Comparison of ENCODE assay signal across 21 cellular contexts in the genomic region with DNA sequence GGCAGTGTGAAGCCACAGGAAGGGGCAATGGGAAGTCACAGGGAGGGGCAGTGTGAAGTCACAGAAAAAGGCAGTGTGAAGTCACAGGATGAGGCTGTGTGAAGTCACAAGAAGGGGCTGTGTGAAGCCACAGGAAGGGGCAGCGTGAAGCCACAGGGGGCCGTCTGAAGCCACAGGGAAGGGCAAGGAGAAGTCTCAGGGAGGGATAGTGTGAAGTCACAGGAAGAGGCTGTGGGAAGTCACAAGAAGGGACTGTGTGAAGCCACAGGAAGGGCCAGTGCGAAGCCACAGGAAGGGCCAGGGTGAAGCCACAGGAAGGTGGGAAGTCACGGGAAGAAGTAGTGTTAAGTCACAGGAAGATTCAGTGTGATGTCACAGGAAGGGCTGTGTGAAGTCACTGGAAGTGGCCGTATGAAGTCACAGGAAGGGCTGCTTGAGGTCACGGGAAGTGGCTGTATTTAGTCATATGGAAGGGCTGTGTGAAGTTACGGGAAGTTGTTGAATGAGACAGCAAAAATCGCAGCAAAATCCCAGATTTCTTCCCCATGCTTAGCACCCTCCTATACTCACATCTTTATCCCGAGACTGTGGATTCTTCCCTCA. TPM values are rescaled to one million over a fixed set of nuclear protein-coding genes. Genes with fewer than 3 reads are reported as not detected.
DNase-seq lines count a peak whose midpoint lies in the region; ATAC-seq and TF ChIP-seq lines count a peak whose summit lies in the region.
"Had no signal": no experiment of that assay in that cellular context is flagged by ENCODE, and none has a peak within 500 bp of the region (broad histone marks: within the 10 kb centered on the region; RNA-seq: fewer than 3 reads in every experiment).

No MANE protein-coding gene starts in this region.

- H2BK15ac ChIP-seq in mesendoderm (replicated peaks; ENCODE audit: low read depth): no peak overlapping the region

- no peak overlapping the region for H2BK120ac ChIP-seq in mesendoderm (ENCODE audit: low read depth, low read length)

- H3K36me3 Mint-ChIP-seq in natural killer cell (no peaks in the 10 kb centered on the region), WTC11 (peaks cover 4% of the 10 kb centered on the region; the same call in 1 of the 2 replicates)
- H3K36me3 Mint-ChIP-seq in natural killer cell treated with Interleukin-12 subunit alpha and Interleukin-12 subunit beta and Interleukin-15 and Interleukin-18, amount 100 ng/mL, for 72 hours: peaks cover 4% of the 10 kb centered on the region

- H3K27ac ChIP-seq in mesendoderm (ENCODE audit: low read depth, low read length): no peak overlapping the region
- H3K27ac ChIP-seq: Peyer's patch, SJCRH30 had no signal

- no peaks in the 10 kb centered on the region for H3K4me1 ChIP-seq in mesendoderm (ENCODE audit: control insufficient read depth, low read depth, low read length)
- H3K4me1 ChIP-seq: Peyer's patch, SJCRH30 had no signal

- H4K8ac ChIP-seq in mesendoderm (ENCODE audit: low read depth, low read length): no peak overlapping the region

- H3K27ac Mint-ChIP-seq in natural killer cell: no peak overlapping the region
- H3K27ac Mint-ChIP-seq in natural killer cell treated with Interleukin-12 subunit alpha and Interleukin-12 subunit beta and Interleukin-15 and Interleukin-18, amount 100 ng/mL, for 72 hours: no peak overlapping the region
- no peak overlapping the region for H3K27ac Mint-ChIP-seq in WTC11
- H3K27ac Mint-ChIP-seq: CD4-positive, alpha-beta T cell; IgD-negative memory B cell had no signal

- H3K4me3 Mint-ChIP-seq in natural killer cell (no peak overlapping the region), WTC11 (no peak overlapping the region)
- H3K4me3 Mint-ChIP-seq in natural killer cell treated with Interleukin-12 subunit alpha and Interleukin-12 subunit beta and Interleukin-15 and Interleukin-18, amount 100 ng/mL, for 72 hours: no peak overlapping the region
- H3K4me3 Mint-ChIP-seq: CD4-positive, alpha-beta T cell; IgD-negative memory B cell had no signal

- H3K9ac ChIP-seq in mesendoderm (ENCODE audit: low read length): no peak overlapping the region

- intact Hi-C loops in natural killer cell (cut with micrococcal nuclease): no loop called here

- H3K56ac ChIP-seq in mesendoderm (ENCODE audit: low read length): no peak overlapping the region

- no peaks in the 10 kb centered on the region for H3K79me2 ChIP-seq in mesendoderm (ENCODE audit: control insufficient read depth, insufficient read depth, low read length)

- H3K79me1 ChIP-seq in mesendoderm (ENCODE audit: low read length): no peaks in the 10 kb centered on the region

- CTCF ChIA-PET in WTC11 (lab: Charles Lee): no interaction called here

- WGBS in mesendoderm (ENCODE audit: extremely low coverage, insufficient coverage, low lambda C conversion rate): no CpG with 5 or more reads among the region's 9 CpGs

- peaks cover 25 to 35% of the 10 kb centered on the region in 2 donors for H3K4me1 Mint-ChIP-seq in natural killer cell
- peaks cover 14 to 19% of the 10 kb centered on the region in 2 donors for H3K4me1 Mint-ChIP-seq in natural killer cell treated with Interleukin-12 subunit alpha and Interleukin-12 subunit beta and Interleukin-15 and Interleukin-18, amount 100 ng/mL, for 72 hours (ENCODE audit: low read depth in 2 of 2)
- no peaks in the 10 kb centered on the region for H3K4me1 Mint-ChIP-seq in WTC11

- H3K9me3 Mint-ChIP-seq in natural killer cell (no peaks in the 10 kb centered on the region), WTC11 (peaks cover 15% of the 10 kb centered on the region)
- H3K9me3 Mint-ChIP-seq in natural killer cell treated with Interleukin-12 subunit alpha and Interleukin-12 subunit beta and Interleukin-15 and Interleukin-18, amount 100 ng/mL, for 72 hours: no peaks in the 10 kb centered on the region
- H3K9me3 Mint-ChIP-seq: CD4-positive, alpha-beta T cell had no signal

- H3K4me3 ChIP-seq in mesendoderm (ENCODE audit: low read length): no peak overlapping the region
- H3K4me3 ChIP-seq: Peyer's patch, SJCRH30 had no signal

- H3K18ac ChIP-seq in mesendoderm (ENCODE audit: low read length): no peak overlapping the region

- no peaks in the 10 kb centered on the region for H3K27me3 Mint-ChIP-seq in natural killer cell (ENCODE audit: low read depth in 2 of 2)
- no peaks in the 10 kb centered on the region for H3K27me3 Mint-ChIP-seq in natural killer cell treated with Interleukin-12 subunit alpha and Interleukin-12 subunit beta and Interleukin-15 and Interleukin-18, amount 100 ng/mL, for 72 hours
- no peaks in the 10 kb centered on the region for H3K27me3 Mint-ChIP-seq in WTC11 (ENCODE audit: low read depth)
- H3K27me3 Mint-ChIP-seq: CD4-positive, alpha-beta T cell had no signal

- H4K5ac ChIP-seq in mesendoderm (ENCODE audit: low read length): no peak overlapping the region

- peak; percentile 13 to 28 (median 26) for ATAC-seq in natural killer cell
- ATAC-seq in natural killer cell treated with Interleukin-12 subunit alpha and Interleukin-12 subunit beta and Interleukin-15 and Interleukin-18, amount 100 ng/mL, for 72 hours: no peak
- no peak for ATAC-seq in WTC11
- ATAC-seq in GM19351 (IDR thresholded peaks at IDR 0.05; ENCODE audit: unreplicated experiment): no peak

- H2AK5ac ChIP-seq in mesendoderm (ENCODE audit: low read length): no peak overlapping the region

- no peak overlapping the region for H3K23ac ChIP-seq in mesendoderm (ENCODE audit: low read length)

- DNase-seq in natural killer cell (peak; percentile 50), WTC11 (ENCODE audit: low spot score) (no peak), mesendoderm (peak; percentile 19), dermis blood vessel endothelial cell (no peak), DMS114 treated with DMSO at 0.1 percent for 48 hours (lab: John Stamatoyannopoulos, UW; ENCODE audit: unreplicated experiment) (no peak)
- DNase-seq in natural killer cell treated with Interleukin-12 subunit alpha and Interleukin-12 subunit beta and Interleukin-15 and Interleukin-18, amount 100 ng/mL, for 72 hours (ENCODE audit: low spot score): no peak
- DNase-seq: CD4-positive, alpha-beta T cell; GDM1; Karpas-422; MV-4-11; NCI-H1105 treated with DMSO at 0.1 percent for 48 hours; NCI-H1694; NCI-H2081; NCI-H2171; NCI-H524 treated with DMSO at 0.1 percent for 48 hours; NCI-H82; Peyer's patch; SJCRH30 had no signal

- no peak for TF ChIP-seq CTCF in natural killer cell (IDR thresholded peaks at IDR 0.05)
- no peak for TF ChIP-seq CTCF in WTC11 (IDR thresholded peaks at IDR 0.05)

- H2BK5ac ChIP-seq in mesendoderm (ENCODE audit: low read length): no peak overlapping the region

- no peaks in the 10 kb centered on the region for H3K27me3 ChIP-seq in mesendoderm (ENCODE audit: insufficient read depth, low read length, poor library complexity)
- H3K27me3 ChIP-seq: Peyer's patch, SJCRH30 had no signal

- no peak overlapping the region for H3K4ac ChIP-seq in mesendoderm (ENCODE audit: low read depth, low read length)

- H3K4me2 ChIP-seq in mesendoderm (ENCODE audit: low read length): no peak overlapping the region

- POLR2A ChIA-PET in WTC11 (lab: Charles Lee): no interaction called here

- no peaks in the 10 kb centered on the region for H3K36me3 ChIP-seq in mesendoderm (ENCODE audit: control insufficient read depth, insufficient read depth, low read length)
- H3K36me3 ChIP-seq: Peyer's patch, SJCRH30 had no signal

TF ChIP-seq in WTC11, 78 proteins besides CTCF, POLR2A, EP300 and RAD21:
- peak; percentile 27; the same call in 1 of the 2 replicates for TF ChIP-seq ZBTB21 (CRISPR knock-in tag; IDR thresholded peaks at IDR 0.05; ENCODE audit: borderline replicate concordance)
- TF ChIP-seq, protein P1, sequence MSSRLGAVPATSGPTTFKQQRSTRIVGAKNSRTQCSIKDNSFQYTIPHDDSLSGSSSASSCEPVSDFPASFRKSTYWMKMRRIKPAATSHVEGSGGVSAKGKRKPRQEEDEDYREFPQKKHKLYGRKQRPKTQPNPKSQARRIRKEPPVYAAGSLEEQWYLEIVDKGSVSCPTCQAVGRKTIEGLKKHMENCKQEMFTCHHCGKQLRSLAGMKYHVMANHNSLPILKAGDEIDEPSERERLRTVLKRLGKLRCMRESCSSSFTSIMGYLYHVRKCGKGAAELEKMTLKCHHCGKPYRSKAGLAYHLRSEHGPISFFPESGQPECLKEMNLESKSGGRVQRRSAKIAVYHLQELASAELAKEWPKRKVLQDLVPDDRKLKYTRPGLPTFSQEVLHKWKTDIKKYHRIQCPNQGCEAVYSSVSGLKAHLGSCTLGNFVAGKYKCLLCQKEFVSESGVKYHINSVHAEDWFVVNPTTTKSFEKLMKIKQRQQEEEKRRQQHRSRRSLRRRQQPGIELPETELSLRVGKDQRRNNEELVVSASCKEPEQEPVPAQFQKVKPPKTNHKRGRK (CRISPR knock-in tag; IDR thresholded peaks at IDR 0.05; ENCODE audit: borderline replicate concordance): no peak

RNA-seq across cellular contexts. Expression of a gene that starts 38.6 kb away (rescaled TPM):
- total RNA-seq in natural killer cell (under 1 TPM in 2 of 3 donors, not detected in 1; 0.12 to 0.34 TPM), WTC11 (2021) (7.1 to 9.6 TPM (median 7.7 TPM) in 3 replicates), dermis blood vessel endothelial cell (0.09 TPM in 1 of 2 replicates, not detected in the other)
- total RNA-seq in natural killer cell treated with Interleukin-12 subunit alpha and Interleukin-12 subunit beta and Interleukin-15 and Interleukin-18, amount 100 ng/mL, for 72 hours: under 1 TPM in 1 of 2 donors, not detected in 1; 0.29 TPM
- polyA plus RNA-seq in mesendoderm (2013, experiment 1 of 2): 1.3 TPM
- polyA plus RNA-seq in mesendoderm (2013, experiment 2 of 2): 0.97 TPM
- total RNA-seq: OCI-LY7, SJCRH30 had no signal
- polyA plus RNA-seq: IgD-negative memory B cell had no signal

Comparison
In these comparisons a context has a peak if more than half of its experiments do, and no peak if none do; other contexts are left out.
1. ATAC-seq: peak in natural killer cell (3 of 3); none in natural killer cell treated with Interleukin-12 subunit alpha and Interleukin-12 subunit beta and Interleukin-15 and Interleukin-18, amount 100 ng/mL, for 72 hours (0 of 2), WTC11 (single experiment) and GM19351 (single experiment).
2. DNase-seq: peak in natural killer cell (single experiment) and mesendoderm (single experiment); none in natural killer cell treated with Interleukin-12 subunit alpha and Interleukin-12 subunit beta and Interleukin-15 and Interleukin-18, amount 100 ng/mL, for 72 hours (single experiment), WTC11 (single experiment), dermis blood vessel endothelial cell (single experiment) and DMS114 treated with DMSO at 0.1 percent for 48 hours (single experiment).